In genomic region chr5:131810510-131811249, GRCh38 we compare ENCODE assay signal across 8 cellular contexts.
DNase-seq lines count a peak whose midpoint lies in the region; ATAC-seq lines count a peak whose summit lies in the region.

No MANE protein-coding gene starts in this region.

- no peak overlapping the region for H3K4me3 ChIP-seq in adipocyte (ENCODE audit: low read length)
- no peak overlapping the region for H3K4me3 ChIP-seq in HAP-1

- H3K36me3 ChIP-seq in adipocyte (ENCODE audit: control insufficient read depth, insufficient read depth, low read length, severe bottlenecking) (no peaks in the 10 kb centered on the region), HAP-1 (replicated peaks) (no peaks in the 10 kb centered on the region)

- H3K27me3 ChIP-seq in adipocyte (replicated peaks; ENCODE audit: control insufficient read depth, insufficient read depth, low read length) (no peaks in the 10 kb centered on the region), HAP-1 (ENCODE audit: low read depth) (no peaks in the 10 kb centered on the region)

- H3K9me3 ChIP-seq in adipocyte (ENCODE audit: control insufficient read depth, low read length) (no peaks in the 10 kb centered on the region), HAP-1 (no peaks in the 10 kb centered on the region)

- in situ Hi-C loops in HAP-1 (cut with MboI; ENCODE audit: low sequenced_read_pairs) = no loop called here

- ATAC-seq in HG03060 (IDR thresholded peaks at IDR 0.05; ENCODE audit: low read depth, unreplicated experiment) (peak; percentile 41), HG03039 (IDR thresholded peaks at IDR 0.05; ENCODE audit: unreplicated experiment) (no peak), GM18907 (IDR thresholded peaks at IDR 0.05; ENCODE audit: unreplicated experiment) (no peak)

- peak; percentile 24 for DNase-seq in SIG-M5 treated with dmso at 0.1 percent for 504 hours (lab: John Stamatoyannopoulos, UW; ENCODE audit: unreplicated experiment)
- DNase-seq in SIG-M5 (lab: John Stamatoyannopoulos, UW) = no peak
- DNase-seq in adipocyte (ENCODE audit: low read depth) = peak; percentile 48
- DNase-seq in kidney glomerular epithelial cell (lab: John Stamatoyannopoulos, UW) = peak; percentile 15
- DNase-seq in HAP-1 (ENCODE audit: low spot score in 2 of 2) = no peak

- H3K9ac ChIP-seq in adipocyte (ENCODE audit: low read length) = no peak overlapping the region

- H3K4me1 ChIP-seq in adipocyte (ENCODE audit: control insufficient read depth, insufficient read depth, low read length) = peaks cover 4% of the 10 kb centered on the region
- peaks cover 2% of the 10 kb centered on the region for H3K4me1 ChIP-seq in HAP-1

Comparison
In these comparisons a context has a peak if more than half of its experiments do, and no peak if none do; other contexts are left out.
1. DNase-seq: peak in SIG-M5 treated with dmso at 0.1 percent for 504 hours (single experiment), adipocyte (single experiment) and kidney glomerular epithelial cell (single experiment); none in SIG-M5 (single experiment) and HAP-1 (0 of 2).